29 cellular contexts compared by ENCODE assay signal in the genomic region with DNA sequence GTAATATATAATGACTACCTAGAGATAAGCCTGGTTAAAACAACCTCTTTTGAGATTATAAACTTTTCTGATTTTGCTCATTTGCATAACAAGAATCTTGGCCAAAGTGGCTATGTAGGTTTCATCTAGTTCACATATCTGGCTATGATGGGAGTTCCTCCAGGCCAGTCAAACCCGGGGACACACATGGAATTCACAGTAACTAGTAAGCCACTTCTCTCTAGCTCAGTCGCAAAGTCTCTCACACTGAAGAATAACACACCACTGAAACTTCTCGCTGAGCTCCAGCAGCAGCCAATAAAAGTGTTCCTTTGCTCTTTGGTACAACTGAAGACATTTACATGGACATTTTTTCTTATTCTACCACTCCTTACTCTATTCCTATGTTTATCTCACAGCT. TPM values are rescaled to one million over a fixed set of nuclear protein-coding genes. Genes with fewer than 3 reads are reported as not detected.
"Had no signal": no experiment of that assay in that cellular context is flagged by ENCODE, and none has a peak within 500 bp of the region (broad histone marks: within the 10 kb centered on the region; RNA-seq: fewer than 3 reads in every experiment).

No MANE protein-coding gene starts in this region.

- H3K9me3 ChIP-seq: stomach, suprapubic skin, testis, thoracic aorta, thyroid gland, tibial artery, tibial nerve, transverse colon, upper lobe of left lung, upper lobe of right lung, uterus, vagina had no signal

- H3K4me1 Mint-ChIP-seq: stimulated activated effector memory CD8-positive, alpha-beta T cell treated with anti-CD3 and anti-CD28 coated beads, Interleukin-12 subunit alpha, Interleukin-12 subunit beta, amount 100 ng/mL, for 72 hours; stimulated activated memory B cell treated with anti-CD40 and anti-IgM and Interleukin-4, amounts not matched to agents 10 μg/mL and 1 μg/mL and 100 μg/mL, for 72 hours; stimulated activated naive B cell treated with anti-CD40 and anti-IgM and Interleukin-4, amounts not matched to agents 10 μg/mL and 1 μg/mL and 100 μg/mL, for 72 hours; stimulated activated naive CD8-positive, alpha-beta T cell treated with anti-CD3 and anti-CD28 coated beads, Interleukin-15, amount 100 ng/mL, for 72 hours had no signal

- H3K27me3 Mint-ChIP-seq: stimulated activated memory B cell treated with anti-CD40 and anti-IgM and Interleukin-4, amounts not matched to agents 10 μg/mL and 1 μg/mL and 100 μg/mL, for 72 hours; stimulated activated naive B cell treated with anti-CD40 and anti-IgM and Interleukin-4, amounts not matched to agents 10 μg/mL and 1 μg/mL and 100 μg/mL, for 72 hours; stimulated activated naive CD8-positive, alpha-beta T cell treated with anti-CD3 and anti-CD28 coated beads, Interleukin-15, amount 100 ng/mL, for 72 hours; stimulated activated naive CD8-positive, alpha-beta T cell treated with anti-CD3 and anti-CD28 coated beads, Interleukin-15, Interleukin-2, amounts not matched to agents 100 ng/mL and 50 ng/mL, for 24 hours; type B pancreatic cell had no signal

- H3K27ac Mint-ChIP-seq: stimulated activated effector memory CD8-positive, alpha-beta T cell treated with anti-CD3 and anti-CD28 coated beads, Interleukin-12 subunit alpha, Interleukin-12 subunit beta, amount 100 ng/mL, for 72 hours; stimulated activated memory B cell treated with anti-CD40 and anti-IgM and Interleukin-4, amounts not matched to agents 10 μg/mL and 1 μg/mL and 100 μg/mL, for 72 hours; stimulated activated naive B cell treated with anti-CD40 and anti-IgM and Interleukin-4, amounts not matched to agents 10 μg/mL and 1 μg/mL and 100 μg/mL, for 72 hours; stimulated activated naive CD8-positive, alpha-beta T cell treated with anti-CD3 and anti-CD28 coated beads, Interleukin-15, amount 100 ng/mL, for 72 hours; stimulated activated naive CD8-positive, alpha-beta T cell treated with anti-CD3 and anti-CD28 coated beads, Interleukin-15, Interleukin-2, amounts not matched to agents 100 ng/mL and 50 ng/mL, for 24 hours; type B pancreatic cell had no signal

- H3K36me3 Mint-ChIP-seq: stimulated activated effector memory CD8-positive, alpha-beta T cell treated with anti-CD3 and anti-CD28 coated beads, Interleukin-12 subunit alpha, Interleukin-12 subunit beta, amount 100 ng/mL, for 72 hours; stimulated activated memory B cell treated with anti-CD40 and anti-IgM and Interleukin-4, amounts not matched to agents 10 μg/mL and 1 μg/mL and 100 μg/mL, for 72 hours; stimulated activated naive B cell treated with anti-CD40 and anti-IgM and Interleukin-4, amounts not matched to agents 10 μg/mL and 1 μg/mL and 100 μg/mL, for 72 hours; type B pancreatic cell had no signal

- FAIRE-seq: urothelium cell line had no signal

- H3K27me3 ChIP-seq: stomach, suprapubic skin, testis, thyroid gland, tibial artery, tibial nerve, transverse colon, upper lobe of left lung, upper lobe of right lung, uterus, vagina had no signal

- H3K4me1 ChIP-seq: stomach, suprapubic skin, testis, thyroid gland, tibial artery, tibial nerve, transverse colon, upper lobe of left lung, upper lobe of right lung, uterus, vagina had no signal

- DNase-seq: stimulated activated CD4-positive, alpha-beta T cell treated with anti-CD3 and anti-CD28 coated beads, Interleukin-2, amount 100 ng/mL, for 48 hours; stimulated activated CD4-positive, alpha-beta T cell treated with anti-CD3 and anti-CD28 coated beads, Interleukin-4, amount 100 ng/mL, for 1 hour; stimulated activated CD4-positive, alpha-beta T cell treated with anti-CD3 and anti-CD28 coated beads, Interleukin-4, amount 100 ng/mL, for 24 hours; stimulated activated CD4-positive, alpha-beta T cell treated with anti-CD3 and anti-CD28 coated beads, Interleukin-4, amount 100 ng/mL, for 4 hours; stimulated activated CD8-positive, alpha-beta memory T cell treated with anti-CD3 and anti-CD28 coated beads, Interleukin-4, amount 100 ng/mL, for 48 hours; stimulated activated naive B cell treated with anti-CD40 and anti-IgM and Interleukin-4, amounts not matched to agents 10 μg/mL and 1 μg/mL and 100 μg/mL, for 72 hours; stimulated activated naive CD4-positive, alpha-beta T cell; stimulated activated naive CD4-positive, alpha-beta T cell treated with Interleukin-2 at 50 U/mL for 16 hours; stimulated activated naive CD8-positive, alpha-beta T cell treated with anti-CD3 and anti-CD28 coated beads, Interleukin-15, amount 100 ng/mL, for 72 hours; stimulated activated naive CD8-positive, alpha-beta T cell treated with anti-CD3 and anti-CD28 coated beads, Interleukin-15, Interleukin-2, amounts not matched to agents 100 U/mL and 50 U/mL, for 24 hours; stomach; substantia nigra; testis; thyroid gland; tibial artery; transverse colon; trophoblast cell; upper lobe of left lung; upper lobe of right lung; uterus had no signal

- H3K4me3 ChIP-seq: stomach, suprapubic skin, testis, thoracic aorta, thyroid gland, tibial artery, tibial nerve, transverse colon, upper lobe of left lung, upper lobe of right lung, uterus, vagina had no signal

- H3K27ac ChIP-seq: stomach, suprapubic skin, testis, thoracic aorta, thyroid gland, tibial artery, tibial nerve, transverse colon, upper lobe of left lung, upper lobe of right lung, uterus, vagina had no signal

- H3K9me3 Mint-ChIP-seq: stimulated activated naive CD8-positive, alpha-beta T cell treated with anti-CD3 and anti-CD28 coated beads, Interleukin-15, amount 100 ng/mL, for 72 hours; stimulated activated naive CD8-positive, alpha-beta T cell treated with anti-CD3 and anti-CD28 coated beads, Interleukin-15, Interleukin-2, amounts not matched to agents 100 ng/mL and 50 ng/mL, for 24 hours; type B pancreatic cell had no signal

- ATAC-seq: stimulated activated effector memory CD8-positive, alpha-beta T cell treated with anti-CD3 and anti-CD28 coated beads, Interleukin-12 subunit alpha, Interleukin-12 subunit beta, amount 100 ng/mL, for 72 hours; stimulated activated memory B cell treated with anti-CD40 and anti-IgM and Interleukin-4, amounts not matched to agents 10 μg/mL and 1 μg/mL and 100 μg/mL, for 72 hours; stimulated activated naive B cell treated with anti-CD40 and anti-IgM and Interleukin-4, amounts not matched to agents 10 μg/mL and 1 μg/mL and 100 μg/mL, for 72 hours; stimulated activated naive CD8-positive, alpha-beta T cell treated with anti-CD3 and anti-CD28 coated beads, Interleukin-15, amount 100 ng/mL, for 72 hours; stimulated activated naive CD8-positive, alpha-beta T cell treated with anti-CD3 and anti-CD28 coated beads, Interleukin-15, Interleukin-2, amounts not matched to agents 100 U/mL and 50 U/mL, for 24 hours; upper lobe of right lung had no signal

- H3K4me3 Mint-ChIP-seq: stimulated activated effector memory CD8-positive, alpha-beta T cell treated with anti-CD3 and anti-CD28 coated beads, Interleukin-12 subunit alpha, Interleukin-12 subunit beta, amount 100 ng/mL, for 72 hours; stimulated activated memory B cell treated with anti-CD40 and anti-IgM and Interleukin-4, amounts not matched to agents 10 μg/mL and 1 μg/mL and 100 μg/mL, for 72 hours; stimulated activated naive B cell treated with anti-CD40 and anti-IgM and Interleukin-4, amounts not matched to agents 10 μg/mL and 1 μg/mL and 100 μg/mL, for 72 hours; stimulated activated naive CD8-positive, alpha-beta T cell treated with anti-CD3 and anti-CD28 coated beads, Interleukin-15, amount 100 ng/mL, for 72 hours; stimulated activated naive CD8-positive, alpha-beta T cell treated with anti-CD3 and anti-CD28 coated beads, Interleukin-15, Interleukin-2, amounts not matched to agents 100 ng/mL and 50 ng/mL, for 24 hours; type B pancreatic cell had no signal

- H3K36me3 ChIP-seq: stomach, suprapubic skin, thoracic aorta, thyroid gland, tibial artery, tibial nerve, transverse colon, upper lobe of left lung, upper lobe of right lung, uterus, vagina had no signal

RNA-seq across cellular contexts. Expression of a gene that starts 36.0 kb away (rescaled TPM):
- total RNA-seq: transverse colon, upper lobe of right lung had no signal
